1 cellular context compared by ENCODE assay signal in genomic region chr17:76523084-76524037, GRCh38.
TF ChIP-seq lines count a peak whose summit lies in the region.

No MANE protein-coding gene starts in this region.

TF ChIP-seq in HepG2, 621 proteins besides CTCF, POLR2A, EP300 and RAD21 (continued from another document and continues in another):
- TF ChIP-seq ZNF407 (CRISPR knock-in tag; IDR thresholded peaks at IDR 0.05; ENCODE audit: not compliant biosample characterization) = peak; percentile 27
- TF ChIP-seq RFX3 (CRISPR knock-in tag; IDR thresholded peaks at IDR 0.05) = no peak
- TF ChIP-seq SMAD9 (CRISPR knock-in tag; IDR thresholded peaks at IDR 0.05) = no peak
- peak; percentile 70; the same call in 1 of the 2 replicates for TF ChIP-seq ZNF770 (CRISPR knock-in tag; IDR thresholded peaks at IDR 0.05)
- no peak for TF ChIP-seq MLX (CRISPR knock-in tag; IDR thresholded peaks at IDR 0.05)
- peak; percentile 92 for TF ChIP-seq AHR (CRISPR knock-in tag; IDR thresholded peaks at IDR 0.05)
- 0 out of 2 replicates have a peak, but pooled peaks have one; percentile 62 for TF ChIP-seq MTERF4 (CRISPR knock-in tag; IDR thresholded peaks at IDR 0.05)
- no peak for TF ChIP-seq ATF7 (IDR thresholded peaks at IDR 0.05)
- TF ChIP-seq ATF7 (CRISPR knock-in tag; IDR thresholded peaks at IDR 0.05) = no peak
- TF ChIP-seq HMGXB3 (CRISPR knock-in tag; IDR thresholded peaks at IDR 0.05; ENCODE audit: borderline replicate concordance) = no peak; the same call in 1 of the 2 replicates
- TF ChIP-seq ZNF75D (CRISPR knock-in tag; IDR thresholded peaks at IDR 0.05; ENCODE audit: borderline replicate concordance) = no peak
- peak; percentile 82; the same call in 1 of the 2 replicates for TF ChIP-seq ZNF607 (CRISPR knock-in tag; IDR thresholded peaks at IDR 0.05; ENCODE audit: borderline replicate concordance)
- 0 out of 2 replicates have a peak, but pooled peaks have one; percentile 34 for TF ChIP-seq ZNF138 (CRISPR knock-in tag; IDR thresholded peaks at IDR 0.05; ENCODE audit: low read depth)
- TF ChIP-seq ZNF670 (CRISPR knock-in tag; IDR thresholded peaks at IDR 0.05; ENCODE audit: borderline replicate concordance) = no peak
- no peak; the same call in 1 of the 2 replicates for TF ChIP-seq ZNF576 (CRISPR knock-in tag; IDR thresholded peaks at IDR 0.05)
- TF ChIP-seq TSC22D2 (CRISPR knock-in tag; IDR thresholded peaks at IDR 0.05; ENCODE audit: borderline replicate concordance) = peak; percentile 66; the same call in 1 of the 2 replicates
- TF ChIP-seq KDM2A (CRISPR knock-in tag; IDR thresholded peaks at IDR 0.05; ENCODE audit: borderline replicate concordance, low read depth) = peak; percentile 94
- peak; percentile 59; the same call in 1 of the 2 replicates for TF ChIP-seq ISL2 (CRISPR knock-in tag; IDR thresholded peaks at IDR 0.05)
- TF ChIP-seq ZNF33A (CRISPR knock-in tag; IDR thresholded peaks at IDR 0.05; ENCODE audit: borderline replicate concordance) = no peak
- TF ChIP-seq SAFB2 (CRISPR knock-in tag; IDR thresholded peaks at IDR 0.05; ENCODE audit: borderline replicate concordance, low read depth) = peak; percentile 83
- TF ChIP-seq SATB2 (CRISPR knock-in tag; IDR thresholded peaks at IDR 0.05) = no peak
- no peak; the same call in 1 of the 2 replicates for TF ChIP-seq CBFB (CRISPR knock-in tag; IDR thresholded peaks at IDR 0.05)
- TF ChIP-seq ZNF672 (CRISPR knock-in tag; IDR thresholded peaks at IDR 0.05) = no peak
- no peak for TF ChIP-seq ZNF3 (CRISPR knock-in tag; IDR thresholded peaks at IDR 0.05)
- 0 out of 2 replicates have a peak, but pooled peaks have one; percentile 8 for TF ChIP-seq ZNF121 (CRISPR knock-in tag; IDR thresholded peaks at IDR 0.05)
- TF ChIP-seq ZNF879 (CRISPR knock-in tag; IDR thresholded peaks at IDR 0.05) = no peak
- no peak; the same call in 1 of the 2 replicates for TF ChIP-seq ATF7-NPFF (CRISPR knock-in tag; IDR thresholded peaks at IDR 0.05; ENCODE audit: low read depth)
- TF ChIP-seq KMT2B (CRISPR knock-in tag; IDR thresholded peaks at IDR 0.05) = no peak; the same call in 1 of the 2 replicates
- TF ChIP-seq PHF5A (CRISPR knock-in tag; IDR thresholded peaks at IDR 0.05; ENCODE audit: low read depth, unreplicated experiment) = no peak
- peak; percentile 70 for TF ChIP-seq ZNF331 (CRISPR knock-in tag; IDR thresholded peaks at IDR 0.05)
- TF ChIP-seq ZNF746 (CRISPR knock-in tag; IDR thresholded peaks at IDR 0.05) = no peak
- 0 out of 2 replicates have a peak, but pooled peaks have one; percentile 48 for TF ChIP-seq ZNF318 (CRISPR knock-in tag; IDR thresholded peaks at IDR 0.05)
